Comparison of ENCODE assay signal across 28 cellular contexts in genomic region chr6:51007237-51007636, GRCh38.
"Had no signal": no experiment of that assay in that cellular context is flagged by ENCODE, and none has a peak within 500 bp of the region (broad histone marks: within the 10 kb centered on the region; RNA-seq: fewer than 3 reads in every experiment).

No MANE protein-coding gene starts in this region.

- H3K4me2 ChIP-seq: hepatocyte had no signal

- H3K4me1 ChIP-seq: colonic mucosa, esophagus muscularis mucosa, esophagus squamous epithelium, gastrocnemius medialis, gastroesophageal sphincter, heart left ventricle, heart right ventricle had no signal

- H3K79me2 ChIP-seq: hepatocyte had no signal

- H3K27me3 ChIP-seq: colonic mucosa, dorsolateral prefrontal cortex, esophagus muscularis mucosa, esophagus squamous epithelium, gastrocnemius medialis, gastroesophageal sphincter, heart left ventricle, heart right ventricle, hepatocyte had no signal

- H2AFZ ChIP-seq: hepatocyte had no signal

- H3K9me3 ChIP-seq: colonic mucosa, esophagus muscularis mucosa, esophagus squamous epithelium, gastrocnemius medialis, gastroesophageal sphincter had no signal

- H3K4me3 ChIP-seq: colonic mucosa, coronary artery, dorsolateral prefrontal cortex, esophagus muscularis mucosa, esophagus squamous epithelium, gastrocnemius medialis, gastroesophageal sphincter, heart left ventricle, heart right ventricle, hepatocyte had no signal

- ATAC-seq: effector memory CD8-positive, alpha-beta T cell; esophagus mucosa; gastrocnemius medialis; gastroesophageal sphincter; heart left ventricle; heart right ventricle had no signal

- H3K36me3 ChIP-seq: colonic mucosa, esophagus muscularis mucosa, esophagus squamous epithelium, gastrocnemius medialis, gastroesophageal sphincter, heart left ventricle, heart right ventricle had no signal

- H3K27ac ChIP-seq: colonic mucosa, coronary artery, dorsolateral prefrontal cortex, epithelial cell of prostate, esophagus muscularis mucosa, esophagus squamous epithelium, gastrocnemius medialis, gastroesophageal sphincter, heart left ventricle, heart right ventricle, hepatocyte had no signal

- FAIRE-seq: colon, endometrium, endothelial cell of umbilical vein, frontal cortex had no signal

- DNase-seq: colonic mucosa; cortex of kidney; dermis blood vessel endothelial cell; dorsolateral prefrontal cortex; effector CD4-positive, alpha-beta T cell; effector CD8-positive, alpha-beta T cell; effector memory CD4-positive, alpha-beta T cell; effector memory CD8-positive, alpha-beta T cell; endodermal cell; erythroblast; esophagus squamous epithelium; foreskin fibroblast; foreskin melanocyte; gastrocnemius medialis; glutamatergic neuron; head of caudate nucleus; heart left ventricle; heart right ventricle had no signal
